1 cellular context compared by ENCODE assay signal in genomic region chr11:65445604-65446445, GRCh38.
TF ChIP-seq lines count a peak whose summit lies in the region.

No MANE protein-coding gene starts in this region.

TF ChIP-seq in HepG2, 621 proteins besides CTCF, POLR2A, EP300 and RAD21 (continued from another document and continues in another):
- no peak for TF ChIP-seq HNF1A (IDR thresholded peaks at IDR 0.05; ENCODE audit: low read depth)
- no peak for TF ChIP-seq HNF1A (CRISPR knock-in tag; IDR thresholded peaks at IDR 0.05; ENCODE audit: borderline replicate concordance)
- no peak for TF ChIP-seq ZNF335 (CRISPR knock-in tag; IDR thresholded peaks at IDR 0.05)
- TF ChIP-seq PITX1 (CRISPR knock-in tag; IDR thresholded peaks at IDR 0.05), result no peak
- TF ChIP-seq ZNF800 (CRISPR knock-in tag; IDR thresholded peaks at IDR 0.05), result no peak
- no peak for TF ChIP-seq NCOA2 (CRISPR knock-in tag; IDR thresholded peaks at IDR 0.05)
- 0 out of 2 replicates have a peak, but pooled peaks have one; percentile 38 for TF ChIP-seq ZSCAN22 (CRISPR knock-in tag; IDR thresholded peaks at IDR 0.05)
- TF ChIP-seq TIGD3 (CRISPR knock-in tag; IDR thresholded peaks at IDR 0.05; ENCODE audit: borderline replicate concordance), result no peak
- TF ChIP-seq BHLHE40 (IDR thresholded peaks at IDR 0.05; ENCODE audit: low read length), result no peak
- no peak for TF ChIP-seq ZNF766 (CRISPR knock-in tag; IDR thresholded peaks at IDR 0.05; ENCODE audit: borderline replicate concordance)
- TF ChIP-seq ZNF660 (CRISPR knock-in tag; IDR thresholded peaks at IDR 0.05; ENCODE audit: borderline replicate concordance, low read depth), result no peak
- no peak for TF ChIP-seq ZNF274 (CRISPR knock-in tag; IDR thresholded peaks at IDR 0.05)
- no peak for TF ChIP-seq ZNF781 (CRISPR knock-in tag; IDR thresholded peaks at IDR 0.05; ENCODE audit: borderline replicate concordance, not compliant biosample characterization)
- no peak for TF ChIP-seq HOMEZ (CRISPR knock-in tag; IDR thresholded peaks at IDR 0.05; ENCODE audit: low read depth)
- 0 out of 2 replicates have a peak, but pooled peaks have one; percentile 13 for TF ChIP-seq ZFX (CRISPR knock-in tag; IDR thresholded peaks at IDR 0.05; ENCODE audit: low read depth)
- TF ChIP-seq ZSCAN5A (CRISPR knock-in tag; IDR thresholded peaks at IDR 0.05; ENCODE audit: borderline replicate concordance), result no peak
- no peak for TF ChIP-seq ATF7-NPFF (CRISPR knock-in tag; IDR thresholded peaks at IDR 0.05; ENCODE audit: low read depth)
- TF ChIP-seq HDAC1 (CRISPR knock-in tag; IDR thresholded peaks at IDR 0.05), result no peak
- no peak for TF ChIP-seq HOXA5 (CRISPR knock-in tag; IDR thresholded peaks at IDR 0.05)
- no peak for TF ChIP-seq ZNF275 (CRISPR knock-in tag; IDR thresholded peaks at IDR 0.05; ENCODE audit: borderline replicate concordance)
- TF ChIP-seq YEATS4 (CRISPR knock-in tag; IDR thresholded peaks at IDR 0.05; ENCODE audit: borderline replicate concordance), result no peak
- TF ChIP-seq NCOA1 (CRISPR knock-in tag; IDR thresholded peaks at IDR 0.05), result no peak
- TF ChIP-seq RNF219 (CRISPR knock-in tag; IDR thresholded peaks at IDR 0.05), result no peak
- TF ChIP-seq AGO1 (IDR thresholded peaks at IDR 0.05; ENCODE audit: low read depth, low read length, poor library complexity, severe bottlenecking), result peak; percentile 24
- TF ChIP-seq PCBP1 (IDR thresholded peaks at IDR 0.05; ENCODE audit: borderline replicate concordance, low read depth, low read length), result 0 out of 2 replicates have a peak, but pooled peaks have one; percentile 55
- peak; percentile 19; the same call in 1 of the 2 replicates for TF ChIP-seq ARID4A (CRISPR knock-in tag; IDR thresholded peaks at IDR 0.05; ENCODE audit: borderline replicate concordance)
- TF ChIP-seq ZBTB1 (CRISPR knock-in tag; IDR thresholded peaks at IDR 0.05; ENCODE audit: borderline replicate concordance), result no peak
- no peak for TF ChIP-seq GPBP1L1 (CRISPR knock-in tag; IDR thresholded peaks at IDR 0.05)
- TF ChIP-seq GMEB1 (CRISPR knock-in tag; IDR thresholded peaks at IDR 0.05; ENCODE audit: borderline replicate concordance), result no peak
- TF ChIP-seq CAMTA2 (CRISPR knock-in tag; IDR thresholded peaks at IDR 0.05; ENCODE audit: borderline replicate concordance), result no peak
- TF ChIP-seq CC2D1A (CRISPR knock-in tag; IDR thresholded peaks at IDR 0.05), result no peak
